ENCODE assay signal across 1 cellular context in genomic region chr7:128167791-128168666, GRCh38.
TF ChIP-seq lines count a peak whose summit lies in the region.

No MANE protein-coding gene starts in this region.

TF ChIP-seq in SK-N-SH, 30 proteins besides CTCF, POLR2A, EP300 and RAD21 (continued from another document):
- TF ChIP-seq EZH2phosphoT487 (IDR thresholded peaks at IDR 0.05; ENCODE audit: borderline replicate concordance, low read depth) (no peak), POLR2AphosphoS5 (IDR thresholded peaks at IDR 0.05; ENCODE audit: low read depth, low read length) (no peak), ELF1 (IDR thresholded peaks at IDR 0.05) (no peak), RCOR1 (IDR thresholded peaks at IDR 0.05; ENCODE audit: low read length) (no peak), NFIC (IDR thresholded peaks at IDR 0.05; ENCODE audit: borderline replicate concordance) (no peak), TAF1 (IDR thresholded peaks at IDR 0.05; ENCODE audit: borderline replicate concordance, low read depth, low read length) (no peak), MXI1 (IDR thresholded peaks at IDR 0.05; ENCODE audit: low read depth, low read length) (no peak), JUND (IDR thresholded peaks at IDR 0.05) (no peak), SIN3A (IDR thresholded peaks at IDR 0.05; ENCODE audit: borderline replicate concordance, low read depth, low read length) (no peak), GATA2 (CRISPR knock-in tag; IDR thresholded peaks at IDR 0.05) (no peak), RFX5 (IDR thresholded peaks at IDR 0.05; ENCODE audit: low read length) (no peak)
- TF ChIP-seq, protein P1, sequence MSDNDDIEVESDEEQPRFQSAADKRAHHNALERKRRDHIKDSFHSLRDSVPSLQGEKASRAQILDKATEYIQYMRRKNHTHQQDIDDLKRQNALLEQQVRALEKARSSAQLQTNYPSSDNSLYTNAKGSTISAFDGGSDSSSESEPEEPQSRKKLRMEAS (IDR thresholded peaks at IDR 0.05; ENCODE audit: low read depth), result no peak
- TF ChIP-seq, protein P2, sequence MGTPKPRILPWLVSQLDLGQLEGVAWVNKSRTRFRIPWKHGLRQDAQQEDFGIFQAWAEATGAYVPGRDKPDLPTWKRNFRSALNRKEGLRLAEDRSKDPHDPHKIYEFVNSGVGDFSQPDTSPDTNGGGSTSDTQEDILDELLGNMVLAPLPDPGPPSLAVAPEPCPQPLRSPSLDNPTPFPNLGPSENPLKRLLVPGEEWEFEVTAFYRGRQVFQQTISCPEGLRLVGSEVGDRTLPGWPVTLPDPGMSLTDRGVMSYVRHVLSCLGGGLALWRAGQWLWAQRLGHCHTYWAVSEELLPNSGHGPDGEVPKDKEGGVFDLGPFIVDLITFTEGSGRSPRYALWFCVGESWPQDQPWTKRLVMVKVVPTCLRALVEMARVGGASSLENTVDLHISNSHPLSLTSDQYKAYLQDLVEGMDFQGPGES (IDR thresholded peaks at IDR 0.05; ENCODE audit: low read depth, low read length), result no peak
- TF ChIP-seq, protein P3, sequence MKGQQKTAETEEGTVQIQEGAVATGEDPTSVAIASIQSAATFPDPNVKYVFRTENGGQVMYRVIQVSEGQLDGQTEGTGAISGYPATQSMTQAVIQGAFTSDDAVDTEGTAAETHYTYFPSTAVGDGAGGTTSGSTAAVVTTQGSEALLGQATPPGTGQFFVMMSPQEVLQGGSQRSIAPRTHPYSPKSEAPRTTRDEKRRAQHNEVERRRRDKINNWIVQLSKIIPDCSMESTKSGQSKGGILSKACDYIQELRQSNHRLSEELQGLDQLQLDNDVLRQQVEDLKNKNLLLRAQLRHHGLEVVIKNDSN (IDR thresholded peaks at IDR 0.05; ENCODE audit: borderline replicate concordance, low read depth), result no peak
